ENCODE assay signal across 1 cellular context in the genomic region with DNA sequence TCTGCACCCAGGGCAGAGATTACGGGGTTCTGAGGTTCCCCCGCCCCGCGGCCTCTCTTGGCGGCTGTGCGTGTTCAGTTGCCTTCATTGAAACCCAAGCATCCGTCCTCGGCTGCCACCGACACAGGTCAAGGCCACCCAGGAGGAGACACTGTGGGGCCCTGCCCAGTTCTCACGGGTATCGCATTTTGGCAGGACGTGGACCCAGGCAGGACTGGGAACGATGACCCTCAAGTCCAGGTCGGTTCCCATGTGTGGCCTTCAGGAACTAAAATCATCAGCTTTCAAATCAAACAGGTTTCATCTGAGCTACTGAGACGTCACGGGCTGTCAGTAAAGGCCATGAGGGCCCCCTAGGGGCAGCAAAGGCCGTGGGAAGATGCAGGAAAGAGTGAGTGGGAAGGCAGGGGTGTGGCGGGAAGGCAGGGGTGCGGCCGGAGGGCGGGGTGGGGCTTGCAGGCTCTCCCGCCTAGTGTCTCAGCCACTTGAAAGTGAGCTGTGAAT.
TF ChIP-seq lines count a peak whose summit lies in the region.

No MANE protein-coding gene starts in this region.

TF ChIP-seq in HCT116, 20 proteins besides CTCF, POLR2A, EP300 and RAD21 (continued from another document):
- TF ChIP-seq EZH2 (IDR thresholded peaks at IDR 0.05) (no peak), JUND (IDR thresholded peaks at IDR 0.05) (no peak), TCF7L2 (IDR thresholded peaks at IDR 0.05; ENCODE audit: borderline replicate concordance, extremely low read depth, insufficient read depth, insufficient read length) (no peak)
